8 cellular contexts compared by ENCODE assay signal in genomic region chr4:89657931-89658700, GRCh38.
DNase-seq lines count a peak whose midpoint lies in the region; ATAC-seq and TF ChIP-seq lines count a peak whose summit lies in the region.

No MANE protein-coding gene starts in this region.

- no peaks in the 10 kb centered on the region for H4K20me1 ChIP-seq in hepatocyte (ENCODE audit: insufficient read depth, poor library complexity, severe bottlenecking)

- H3K79me2 ChIP-seq in hepatocyte, result no peaks in the 10 kb centered on the region

- CTCF ChIA-PET in Panc1 (lab: Charles Lee), result no interaction called here

- no peaks in the 10 kb centered on the region for H3K27me3 ChIP-seq in Panc1 (ENCODE audit: control insufficient read depth, insufficient read depth, low read length)
- no peaks in the 10 kb centered on the region for H3K27me3 ChIP-seq in hepatocyte

- H2AFZ ChIP-seq in hepatocyte, result no peak overlapping the region

- WGBS in hepatocyte (ENCODE audit: low lambda C conversion rate, missing lambda C conversion rate), result 50% methylated on average over 3 of the region's 3 CpGs

- H3K27ac ChIP-seq in Panc1 (ENCODE audit: low read length) (no peak overlapping the region), hepatocyte (no peak overlapping the region)

- H3K4me1 ChIP-seq in Panc1 (ENCODE audit: control insufficient read depth, insufficient read depth, low read length) (no peaks in the 10 kb centered on the region), hepatocyte (ENCODE audit: insufficient read depth) (no peaks in the 10 kb centered on the region)

- H3K36me3 ChIP-seq in Panc1 (ENCODE audit: control insufficient read depth, insufficient read depth, low read length) (no peaks in the 10 kb centered on the region), hepatocyte (replicated peaks; ENCODE audit: insufficient read depth, low read depth) (no peaks in the 10 kb centered on the region)

- POLR2A ChIA-PET in Panc1 (lab: Charles Lee), result no interaction called here

- TF ChIP-seq CTCF in Panc1 (IDR thresholded peaks at IDR 0.05), result peak; percentile 20; the same call in 1 of the 2 replicates
- peak; percentile 66 for TF ChIP-seq CTCF in hepatocyte (IDR thresholded peaks at IDR 0.05; ENCODE audit: poor library complexity)
- TF ChIP-seq CTCF in GM20000 (IDR thresholded peaks at IDR 0.05; ENCODE audit: extremely low read depth, missing control alignments), result no peak

- H3K9me3 ChIP-seq in Panc1 (ENCODE audit: control insufficient read depth, insufficient read depth, low read depth, low read length) (no peaks in the 10 kb centered on the region), hepatocyte (ENCODE audit: low read depth) (no peaks in the 10 kb centered on the region)

- intact Hi-C loops in Panc1 (cut with micrococcal nuclease; ENCODE audit: unreplicated experiment) (loop anchor here (5.0 to 10.0 kb wide), 2 partner anchors 217 to 244 kb away; no protein-coding TSS in a partner anchor), left ventricle myocardium superior (cut with micrococcal nuclease) (no loop called here)

- in situ Hi-C loops in Panc1 (cut with HindIII; ENCODE audit: low pct_unique_long_range_greater_than_20kb, low sequenced_read_pairs), result no loop called here

- BruUV-seq in Panc1 (replicated peaks; lab: Mats Ljungman, UMichigan), result no TSS peak

- DNase-seq in AML-193 (lab: John Stamatoyannopoulos, UW), result peak; percentile 42 to 48
- no peak for DNase-seq in Panc1 (ENCODE audit: low read depth, low spot score)
- DNase-seq in hepatocyte (ENCODE audit: low spot score), result peak; percentile 19
- no peak for DNase-seq in T-helper 9 cell
- DNase-seq in GM20000 (ENCODE audit: low spot score), result no peak
- DNase-seq in left ventricle myocardium superior, result no peak

- ATAC-seq in GM18511 (IDR thresholded peaks at IDR 0.05; ENCODE audit: unreplicated experiment) (peak; percentile 91), HG03045 (IDR thresholded peaks at IDR 0.05; ENCODE audit: unreplicated experiment) (peak; percentile 64), Panc1 (no peak), left ventricle myocardium superior (no peak)

- no peak overlapping the region for H3K4me3 ChIP-seq in Panc1 (ENCODE audit: low read depth in 2 of 2, low read length in 2 of 2)
- no peak overlapping the region for H3K4me3 ChIP-seq in hepatocyte

- H3K9me2 ChIP-seq in hepatocyte (replicated peaks; ENCODE audit: insufficient read depth), result no peaks in the 10 kb centered on the region

- no peak overlapping the region for H3K4me2 ChIP-seq in hepatocyte

Comparison
In these comparisons a context has a peak if more than half of its experiments do, and no peak if none do; other contexts are left out.
1. DNase-seq: peak in AML-193 (2 of 2) and hepatocyte (single experiment); none in Panc1 (single experiment), T-helper 9 cell (single experiment), GM20000 (single experiment) and left ventricle myocardium superior (single experiment).
2. ATAC-seq: peak in GM18511 (single experiment) and HG03045 (single experiment); none in Panc1 (single experiment) and left ventricle myocardium superior (single experiment).